In the genomic region with DNA sequence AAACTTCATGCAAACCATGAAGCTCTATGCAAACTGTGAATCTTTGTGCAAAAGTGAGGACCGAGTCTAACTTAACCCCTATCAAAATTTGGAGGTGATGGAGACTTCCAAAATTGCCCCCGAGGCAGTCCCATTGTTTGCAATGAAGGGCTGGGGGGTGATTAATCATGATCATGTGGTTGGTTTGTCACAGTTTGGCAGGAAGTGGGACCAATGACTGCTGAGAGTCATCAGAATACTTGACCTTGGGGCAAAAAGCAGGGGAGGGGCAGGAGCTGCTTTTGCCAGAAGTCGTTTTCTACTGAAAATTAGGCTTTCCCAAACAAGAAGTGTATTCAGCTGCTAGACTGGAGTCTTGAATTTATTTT, we compare ENCODE assay signal across 8 cellular contexts. TPM values are rescaled to one million over a fixed set of nuclear protein-coding genes. Genes with fewer than 3 reads are reported as not detected.
DNase-seq lines count a peak whose midpoint lies in the region; ATAC-seq and TF ChIP-seq lines count a peak whose summit lies in the region.

No MANE protein-coding gene starts in this region.

- 10 to 20% (median 17%) methylated on average over 3 of the region's 3 CpGs for WGBS in spleen, 5 donors

- H3K9me3 ChIP-seq in RWPE2 (ENCODE audit: severe bottlenecking) = no peaks in the 10 kb centered on the region
- no peaks in the 10 kb centered on the region for H3K9me3 ChIP-seq in spleen

- DNase-seq in NCI-H345 (lab: John Stamatoyannopoulos, UW) = peak; percentile 26
- DNase-seq in NCI-H345 treated with DMSO at 0.1 percent for 48 hours (lab: John Stamatoyannopoulos, UW; ENCODE audit: unreplicated experiment) = no peak
- no peak for DNase-seq in RWPE2 (ENCODE audit: low spot score)
- peak; percentile 66 for DNase-seq in fibroblast of peridontal ligament (ENCODE audit: extremely low read depth)
- no peak for DNase-seq in spleen
- DNase-seq in G401 (ENCODE audit: low spot score) = no peak
- DNase-seq in kidney glomerular epithelial cell (lab: John Stamatoyannopoulos, UW) = no peak
- no peak for DNase-seq in activated CD4-positive, CD25-positive, alpha-beta regulatory T cell treated with anti-CD3 and anti-CD28 coated beads, Interleukin-2, amount 50 U/mL, for 72 hours

- TF ChIP-seq CTCF in RWPE2 (IDR thresholded peaks at IDR 0.05; ENCODE audit: poor library complexity, severe bottlenecking) (no peak), spleen (IDR thresholded peaks at IDR 0.05 in 8 of 11, conservative IDR thresholded peaks at IDR 0.05 in 3 of 11) (no peak)

- peak; percentile 72 for ATAC-seq in RWPE2 (ENCODE audit: low read depth)

- intact Hi-C loops in spleen (cut with DNase I; ENCODE audit: low total_unique reads) = loop anchor here (5.0 kb wide), 1 partner anchor 360 kb away; no protein-coding TSS in a partner anchor

- H3K27ac ChIP-seq in RWPE2 (ENCODE audit: poor library complexity, severe bottlenecking) (no peak overlapping the region), spleen (peak overlapping the region; percentile 35 to 76 (median 57))

- H3K4me3 ChIP-seq in RWPE2 (ENCODE audit: severe bottlenecking) (no peak overlapping the region), spleen (no peak overlapping the region)

- H3K4me1 ChIP-seq in RWPE2 (ENCODE audit: insufficient read depth, poor library complexity, severe bottlenecking) (peaks cover 7% of the 10 kb centered on the region), spleen (peaks cover 3 to 28% (median 19%) of the 10 kb centered on the region in 6 donors)

- H3K36me3 ChIP-seq in RWPE2 (ENCODE audit: low read depth) (no peaks in the 10 kb centered on the region), spleen (no peaks in the 10 kb centered on the region)

- in situ Hi-C loops in G401 (cut with HindIII; ENCODE audit: low sequenced_read_pairs) = no loop called here

- no peak for TF ChIP-seq POLR2A in spleen (IDR thresholded peaks at IDR 0.05)

- H3K27me3 ChIP-seq in RWPE2 (ENCODE audit: insufficient read depth, poor library complexity, severe bottlenecking) = no peaks in the 10 kb centered on the region
- H3K27me3 ChIP-seq in spleen (replicated peaks in 1 of 7) = no peaks in the 10 kb centered on the region

RNA-seq across cellular contexts. Expression of gene FZD4, which starts 23.2 kb away (rescaled TPM):
- total RNA-seq in spleen = 10 to 100 TPM; 13.2 to 46.7 (median 36.1) TPM
- 1 to 10 TPM; 3.0 to 9.4 (median 5.0) TPM for polyA plus RNA-seq in spleen
- 4.6 and 4.7 TPM in 2 replicates for total RNA-seq in G401 (2014; rRNA removed; shearing (Covaris generic))

Comparison
In these comparisons a context has a peak if more than half of its experiments do, and no peak if none do; other contexts are left out.
1. DNase-seq: peak in NCI-H345 (single experiment) and fibroblast of peridontal ligament (single experiment); none in NCI-H345 treated with DMSO at 0.1 percent for 48 hours (single experiment), RWPE2 (single experiment), spleen (single experiment), G401 (single experiment), kidney glomerular epithelial cell (single experiment) and activated CD4-positive, CD25-positive, alpha-beta regulatory T cell treated with anti-CD3 and anti-CD28 coated beads, Interleukin-2, amount 50 U/mL, for 72 hours (single experiment).